In the genomic region with DNA sequence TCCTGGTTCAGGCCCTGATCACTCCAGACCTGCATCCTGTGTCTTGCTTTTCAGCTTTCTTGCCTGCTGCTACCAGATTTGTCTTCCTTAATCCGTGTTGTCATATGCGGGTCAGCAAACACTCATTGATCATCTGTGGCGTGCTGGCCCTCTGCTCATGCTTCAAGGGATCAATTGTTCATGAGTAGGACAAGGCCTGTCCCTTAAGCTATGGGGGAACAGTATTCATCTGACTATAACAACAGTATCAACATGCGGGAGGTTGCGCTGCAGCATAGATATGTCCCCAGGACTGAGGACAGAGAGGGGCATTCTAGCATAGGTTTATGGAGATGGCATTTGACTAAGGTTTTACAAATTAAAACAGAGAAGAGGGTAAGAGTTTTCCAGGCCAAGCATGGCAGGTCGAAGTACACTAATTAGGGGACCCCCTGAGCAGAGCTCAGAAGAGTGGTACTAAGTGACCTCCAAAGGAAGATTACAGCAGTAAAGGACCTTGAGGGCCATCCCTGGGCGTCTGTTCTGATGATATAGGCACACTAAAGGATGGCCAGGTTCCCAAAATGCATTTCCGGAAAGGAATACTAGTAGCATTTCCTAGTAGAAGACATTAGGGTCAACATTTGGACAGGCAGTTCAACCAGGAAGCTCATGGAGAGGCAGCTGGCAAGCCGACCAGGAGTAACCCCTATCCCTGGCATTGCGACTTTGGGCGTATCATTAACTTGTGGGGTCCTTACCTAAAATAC, we compare ENCODE assay signal across 8 cellular contexts. TPM values are rescaled to one million over a fixed set of nuclear protein-coding genes. Genes with fewer than 3 reads are reported as not detected.
DNase-seq lines count a peak whose midpoint lies in the region; ATAC-seq, FAIRE-seq and TF ChIP-seq lines count a peak whose summit lies in the region.

No MANE protein-coding gene starts in this region.

- H3K9me3 Mint-ChIP-seq in CD4-positive, alpha-beta T cell, result no peaks in the 10 kb centered on the region

- no peak for TF ChIP-seq CTCF in CD4-positive, alpha-beta T cell (IDR thresholded peaks at IDR 0.05)
- no peak for TF ChIP-seq CTCF in neutrophil (IDR thresholded peaks at IDR 0.05)

- peak in 1 of 10 experiments; percentile 29 for DNase-seq in CD4-positive, alpha-beta T cell
- DNase-seq in GM19239 (ENCODE audit: insufficient read length, low spot score) (no peak), aorta (no peak)

- H3K4me3 ChIP-seq in ectodermal cell (ENCODE audit: insufficient read depth, low read depth, low read length) (peak overlapping the region; percentile 93), neutrophil (ENCODE audit: low read depth in 1 of 2, low read length in 1 of 2) (peak overlapping the region; percentile 81 to 93), aorta (ENCODE audit: low read length in 2 of 2) (peak overlapping the region in 1 of 2 donors; percentile 52)

- FAIRE-seq in GM19239 (lab: Jason Lieb, UNC), result no peak

- POLR2A ChIA-PET in CD4-positive, alpha-beta T cell (lab: Charles Lee), result interaction anchor here (0.9 to 4.4 kb wide), 8 partner anchors 10 to 69 kb away, joined by 3 to 98 read pairs (median 16); partner anchors contain the start of genes PGBD2, SH3BP5L and ZNF692

- H3K27me3 ChIP-seq in CD4-positive, alpha-beta T cell (ENCODE audit: control insufficient read depth, insufficient read depth, low read length), result no peaks in the 10 kb centered on the region
- peaks cover 30% of the 10 kb centered on the region for H3K27me3 ChIP-seq in ectodermal cell (ENCODE audit: control insufficient read depth, insufficient read depth, low read length, poor library complexity, severe bottlenecking)
- no peaks in the 10 kb centered on the region for H3K27me3 ChIP-seq in neutrophil
- no peaks in the 10 kb centered on the region for H3K27me3 ChIP-seq in aorta (ENCODE audit: control insufficient read depth in 1 of 2, insufficient read depth in 2 of 2, low read length in 1 of 2)

- H3K27ac ChIP-seq in CD4-positive, alpha-beta T cell (ENCODE audit: low read depth, low read length), result peak overlapping the region; percentile 94
- peak overlapping the region; percentile 82 for H3K27ac ChIP-seq in KOPT-K1 (ENCODE audit: low read depth, low read length, poor library complexity, severe bottlenecking)
- H3K27ac ChIP-seq in ectodermal cell (ENCODE audit: insufficient read depth, low read depth, low read length, poor library complexity, severe bottlenecking), result no peak overlapping the region
- H3K27ac ChIP-seq in neutrophil, result peak overlapping the region; percentile 99
- H3K27ac ChIP-seq in aorta (ENCODE audit: low read depth in 1 of 2, low read length in 2 of 2), result peak overlapping the region in 1 of 2 donors; percentile 92

- H3K9me3 ChIP-seq in CD4-positive, alpha-beta T cell (ENCODE audit: control insufficient read depth, low read length), result no peaks in the 10 kb centered on the region
- no peaks in the 10 kb centered on the region for H3K9me3 ChIP-seq in KOPT-K1 (ENCODE audit: insufficient read depth, low read length, poor library complexity, severe bottlenecking)
- no peaks in the 10 kb centered on the region for H3K9me3 ChIP-seq in ectodermal cell (ENCODE audit: control insufficient read depth, low read length)
- H3K9me3 ChIP-seq in neutrophil, result no peaks in the 10 kb centered on the region
- H3K9me3 ChIP-seq in aorta (ENCODE audit: control insufficient read depth, low read length), result no peaks in the 10 kb centered on the region

- WGBS in ectodermal cell, 2 experiments, result 64 to 65% methylated on average over 11 of the region's 11 CpGs
- whole genome bisulfite sequencing in aorta, 2 donors, result 51 to 52% methylated on average over 11 of the region's 11 CpGs

- H3K27ac Mint-ChIP-seq in CD4-positive, alpha-beta T cell, result no peak overlapping the region

- no peaks in the 10 kb centered on the region for H3K4me1 ChIP-seq in ectodermal cell (ENCODE audit: control insufficient read depth, insufficient read depth, low read length)
- peaks cover 25 to 37% of the 10 kb centered on the region in 2 experiments for H3K4me1 ChIP-seq in neutrophil (ENCODE audit: control insufficient read depth in 1 of 2, insufficient read depth in 1 of 2, low read depth in 1 of 2, low read length in 1 of 2)
- no peaks in the 10 kb centered on the region for H3K4me1 ChIP-seq in aorta (ENCODE audit: control insufficient read depth in 1 of 2, insufficient read depth in 2 of 2, low read length in 2 of 2)

- peaks cover 30% of the 10 kb centered on the region for H3K4me1 Mint-ChIP-seq in CD4-positive, alpha-beta T cell (ENCODE audit: low read depth)

- ATAC-seq in CD4-positive, alpha-beta T cell (ENCODE audit: poor library complexity), result no peak
- no peak for ATAC-seq in aorta (ENCODE audit: low FRiP score)
- ATAC-seq in GM19035 (IDR thresholded peaks at IDR 0.05; ENCODE audit: unreplicated experiment), result no peak
- ATAC-seq in GM18520 (IDR thresholded peaks at IDR 0.05; ENCODE audit: unreplicated experiment), result no peak

- H3K27me3 Mint-ChIP-seq in CD4-positive, alpha-beta T cell, result peaks cover 7% of the 10 kb centered on the region

- CTCF ChIA-PET in CD4-positive, alpha-beta T cell (lab: Charles Lee), result interaction anchor here (1.1 to 7.7 kb wide), 4 partner anchors 8 to 87 kb away, joined by 3 to 65 read pairs (median 18); partner anchors contain the start of genes SH3BP5L and ZNF692

- peaks cover 5% of the 10 kb centered on the region for H3K36me3 ChIP-seq in KOPT-K1 (ENCODE audit: insufficient read depth, low read length)
- H3K36me3 ChIP-seq in ectodermal cell (ENCODE audit: control insufficient read depth, insufficient read depth, low read length), result no peaks in the 10 kb centered on the region
- no peaks in the 10 kb centered on the region for H3K36me3 ChIP-seq in neutrophil
- H3K36me3 ChIP-seq in aorta (ENCODE audit: control insufficient read depth in 1 of 2, insufficient read depth in 2 of 2, low read length in 1 of 2), result no peaks in the 10 kb centered on the region

- H3K36me3 Mint-ChIP-seq in CD4-positive, alpha-beta T cell (ENCODE audit: low read depth), result peaks cover 6% of the 10 kb centered on the region

- intact Hi-C loops in CD4-positive, alpha-beta T cell (cut with DNase I, micrococcal nuclease), result no loop called here
- intact Hi-C loops in aorta (cut with DNase I), result no loop called here

- H3K4me3 Mint-ChIP-seq in CD4-positive, alpha-beta T cell, result no peak overlapping the region

RNA-seq across cellular contexts. Expression of gene ZNF672, which starts 0.8 kb away (rescaled TPM):
- total RNA-seq in CD4-positive, alpha-beta T cell, result 10 to 100 TPM; 35.9 to 38.4 TPM
- 38.3 TPM for polyA plus RNA-seq in ectodermal cell (2013, experiment 1 of 4)
- polyA plus RNA-seq in ectodermal cell (2013, experiment 2 of 4), result 31.5 TPM
- 28.3 TPM for polyA plus RNA-seq in ectodermal cell (2013, experiment 3 of 4)
- polyA plus RNA-seq in ectodermal cell (2013, experiment 4 of 4), result 29.7 TPM
- 10 to 100 TPM; 18.7 to 30.5 TPM for total RNA-seq in aorta
- 10 to 100 TPM in 1 of 2 donors, 1 to 10 TPM in 1; 5.1 to 11.0 TPM for polyA plus RNA-seq in aorta

RNA-seq across cellular contexts. Expression of gene SH3BP5L, which starts 11.5 kb away (rescaled TPM):
- total RNA-seq in CD4-positive, alpha-beta T cell, result 10 to 100 TPM; 21.7 to 25.2 TPM
- polyA plus RNA-seq in ectodermal cell (2013, experiment 1 of 4), result 24.8 TPM
- 26.1 TPM for polyA plus RNA-seq in ectodermal cell (2013, experiment 2 of 4)
- polyA plus RNA-seq in ectodermal cell (2013, experiment 3 of 4), result 17.9 TPM
- 22.3 TPM for polyA plus RNA-seq in ectodermal cell (2013, experiment 4 of 4)
- total RNA-seq in aorta, result 10 to 100 TPM; 21.4 to 25.1 TPM
- 10 to 100 TPM; 11.8 to 16.6 TPM for polyA plus RNA-seq in aorta

RNA-seq across cellular contexts. Expression of gene ZNF692, which starts 21.7 kb away (rescaled TPM):
- 10 to 100 TPM; 23.3 to 27.3 TPM for total RNA-seq in CD4-positive, alpha-beta T cell
- 63.6 TPM for polyA plus RNA-seq in ectodermal cell (2013, experiment 1 of 4)
- 47.8 TPM for polyA plus RNA-seq in ectodermal cell (2013, experiment 2 of 4)
- polyA plus RNA-seq in ectodermal cell (2013, experiment 3 of 4), result 58.8 TPM
- polyA plus RNA-seq in ectodermal cell (2013, experiment 4 of 4), result 66.0 TPM
- 10 to 100 TPM; 20.7 to 41.3 TPM for total RNA-seq in aorta
- polyA plus RNA-seq in aorta, result 100 to 1,000 TPM in 1 of 2 donors, 10 to 100 TPM in 1; 10.3 to 176 TPM
